ENCODE assay signal across 8 cellular contexts in the genomic region with DNA sequence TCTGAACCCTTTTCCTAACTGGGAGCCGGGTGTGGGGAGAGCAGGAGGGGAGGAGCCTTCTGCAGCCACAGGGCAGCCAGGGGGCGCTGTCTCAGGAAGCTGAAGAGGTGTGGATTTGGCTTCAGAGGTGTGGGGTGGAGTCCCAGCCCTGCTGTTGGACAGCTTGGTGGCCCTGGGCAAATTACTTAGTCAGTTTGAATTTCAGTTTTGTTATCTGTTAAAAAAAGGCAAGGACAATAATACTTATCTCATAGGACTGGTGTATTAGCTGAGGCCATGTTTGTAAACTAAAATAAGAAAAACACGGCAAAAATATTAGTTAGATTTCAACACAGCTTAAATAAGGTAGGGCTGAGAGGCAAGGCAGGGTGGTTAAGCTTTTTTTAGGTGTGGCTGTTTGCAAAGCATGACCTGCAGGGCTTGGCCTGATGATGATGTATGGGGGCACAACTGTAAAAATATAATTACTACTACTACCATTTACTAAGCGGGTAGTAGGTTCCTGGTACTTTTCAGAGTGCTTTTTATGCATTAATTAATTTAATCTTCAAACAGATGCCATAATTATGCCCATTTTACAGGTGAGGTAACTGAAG.
DNase-seq lines count a peak whose midpoint lies in the region; ATAC-seq, FAIRE-seq and TF ChIP-seq lines count a peak whose summit lies in the region.

No MANE protein-coding gene starts in this region.

- no peak overlapping the region for H3K9ac ChIP-seq in liver (ENCODE audit: low read depth in 1 of 2, low read length in 2 of 2)

- DNase-seq in AG04449 (ENCODE audit: low read depth, low spot score) (no peak), GM18507 (ENCODE audit: extremely low spot score, insufficient read length, low read depth) (peak; percentile 64), NCI-H2107 treated with DMSO at 0.1 percent for 48 hours (lab: John Stamatoyannopoulos, UW; ENCODE audit: unreplicated experiment) (peak; percentile 65), dermis microvascular lymphatic vessel endothelial cell (ENCODE audit: low read depth in 2 of 2) (peak; percentile 62 to 80)
- peak; percentile 82 for DNase-seq in activated CD4-positive, alpha-beta T cell treated with anti-CD3 and anti-CD28 coated beads for 36 hours
- peak; percentile 31 for DNase-seq in stimulated activated CD8-positive, alpha-beta memory T cell treated with anti-CD3 and anti-CD28 coated beads, Interleukin-15, amount 100 ng/mL, for 24 hours (ENCODE audit: low read depth)

- no peak overlapping the region for H3K4me3 Mint-ChIP-seq in activated CD4-positive, alpha-beta T cell treated with anti-CD3 and anti-CD28 coated beads for 36 hours

- H3K9me3 ChIP-seq in liver (ENCODE audit: control insufficient read depth in 4 of 4, low read length in 3 of 4): no peaks in the 10 kb centered on the region

- H3K4me3 ChIP-seq in AG04449 (ENCODE audit: low read depth, low read length) (no peak overlapping the region), liver (ENCODE audit: low read depth in 1 of 3, low read length in 3 of 3) (no peak overlapping the region)

- H3K4me1 Mint-ChIP-seq in activated CD4-positive, alpha-beta T cell treated with anti-CD3 and anti-CD28 coated beads for 36 hours: peaks cover 5% of the 10 kb centered on the region

- H3K27me3 ChIP-seq in liver (ENCODE audit: control insufficient read depth in 4 of 4, insufficient read depth in 4 of 4, low read length in 3 of 4): no peaks in the 10 kb centered on the region

- H3K27ac Mint-ChIP-seq in activated CD4-positive, alpha-beta T cell treated with anti-CD3 and anti-CD28 coated beads for 36 hours: no peak overlapping the region

- H3K27me3 Mint-ChIP-seq in activated CD4-positive, alpha-beta T cell treated with anti-CD3 and anti-CD28 coated beads for 36 hours: peaks cover 13% of the 10 kb centered on the region

- peak; percentile 87 for ATAC-seq in HG02973 (IDR thresholded peaks at IDR 0.05; ENCODE audit: unreplicated experiment)
- ATAC-seq in activated CD4-positive, alpha-beta T cell treated with anti-CD3 and anti-CD28 coated beads for 36 hours: peak; percentile 90

- H3K9me3 Mint-ChIP-seq in activated CD4-positive, alpha-beta T cell treated with anti-CD3 and anti-CD28 coated beads for 36 hours (ENCODE audit: low read depth): no peaks in the 10 kb centered on the region

- H3K4me1 ChIP-seq in liver (ENCODE audit: control insufficient read depth in 4 of 4, insufficient read depth in 4 of 4, low read length in 3 of 4): peaks cover 0 to 13% (median 2%) of the 10 kb centered on the region in 4 donors

- CTCF ChIA-PET in AG04449 (lab: Yijun Ruan, JAX): interaction anchor here (0.7 to 12.3 kb wide), 28 partner anchors 11 to 1243 kb away, joined by 3 to 242 read pairs (median 6); partner anchors contain the start of gene PLXNA2
- CTCF ChIA-PET in activated CD4-positive, alpha-beta T cell treated with anti-CD3 and anti-CD28 coated beads for 36 hours (lab: Charles Lee): interaction anchor here (0.5 to 4.8 kb wide), 15 partner anchors 9 to 368 kb away, joined by 3 to 40 read pairs (median 4); partner anchors contain the start of gene PLXNA2

- 29% methylated on average over 4 of the region's 4 CpGs for WGBS in liver

- H3K27ac ChIP-seq in liver (ENCODE audit: low read depth in 1 of 2, low read length in 2 of 2): no peak overlapping the region

- peak; percentile 71 for FAIRE-seq in GM18507 (lab: Jason Lieb, UNC)

- no peaks in the 10 kb centered on the region for H3K36me3 ChIP-seq in liver (ENCODE audit: control insufficient read depth in 4 of 4, insufficient read depth in 3 of 4, low read depth in 1 of 4, low read length in 3 of 4)

- TF ChIP-seq RAD21 in liver (IDR thresholded peaks at IDR 0.05): peak; percentile 87 to 93

- TF ChIP-seq CTCF in AG04449 (IDR thresholded peaks at IDR 0.05; ENCODE audit: insufficient read depth, low read length, missing control alignments): peak; percentile 88
- TF ChIP-seq CTCF in liver (IDR thresholded peaks at IDR 0.05; ENCODE audit: low read depth, low read length, missing input control): peak; percentile 89

- no peaks in the 10 kb centered on the region for H3K36me3 Mint-ChIP-seq in activated CD4-positive, alpha-beta T cell treated with anti-CD3 and anti-CD28 coated beads for 36 hours (ENCODE audit: low read depth)

- POLR2A ChIA-PET in AG04449 (lab: Yijun Ruan, JAX): interaction anchor here (1.2 kb wide), 1 partner anchor 104 kb away, joined by 4 read pairs; no protein-coding TSS in a partner anchor
- POLR2A ChIA-PET in activated CD4-positive, alpha-beta T cell treated with anti-CD3 and anti-CD28 coated beads for 36 hours (lab: Charles Lee): no interaction called here

- intact Hi-C loops in activated CD4-positive, alpha-beta T cell treated with anti-CD3 and anti-CD28 coated beads for 36 hours (cut with DNase I, micrococcal nuclease): loop anchor here (1.0 to 2.0 kb wide), 2 partner anchors 112 to 113 kb away; partner anchors contain the start of gene PLXNA2 (in 1 of the 2)

TF ChIP-seq in liver, 16 proteins besides CTCF, POLR2A, EP300 and RAD21:
- TF ChIP-seq RXRA (IDR thresholded peaks at IDR 0.05) (peak in 1 of 2 donors; percentile 11), HNF4G (IDR thresholded peaks at IDR 0.05) (no peak), GABPA (IDR thresholded peaks at IDR 0.05 in 1 of 2, conservative IDR thresholded peaks at IDR 0.05 in 1 of 2) (no peak), HNF4A (conservative IDR thresholded peaks at IDR 0.05) (peak in 1 of 2 donors; percentile 16), JUND (IDR thresholded peaks at IDR 0.05) (no peak), ATF3 (IDR thresholded peaks at IDR 0.05) (no peak)
